ENCODE assay signal across 17 cellular contexts in genomic region chr4:107243141-107243779, GRCh38.
DNase-seq lines count a peak whose midpoint lies in the region; ATAC-seq and TF ChIP-seq lines count a peak whose summit lies in the region.
"Had no signal": no experiment of that assay in that cellular context is flagged by ENCODE, and none has a peak within 500 bp of the region (broad histone marks: within the 10 kb centered on the region; RNA-seq: fewer than 3 reads in every experiment).

No MANE protein-coding gene starts in this region.

- no peaks in the 10 kb centered on the region for H3K9me3 Mint-ChIP-seq in WTC11

- H3K4me3 ChIP-seq in ACC112 (ENCODE audit: low read depth, low read length), result no peak overlapping the region
- H3K4me3 ChIP-seq: lower lobe of right lung, smooth muscle cell had no signal

- TF ChIP-seq CTCF in WTC11 (IDR thresholded peaks at IDR 0.05) (no peak), omental fat pad (IDR thresholded peaks at IDR 0.05) (no peak)

- H3K4me3 Mint-ChIP-seq in WTC11, result no peak overlapping the region
- H3K4me3 Mint-ChIP-seq: activated B cell treated with CpG ODN at 0.5 μM for 24 hours; stimulated activated naive CD8-positive, alpha-beta T cell treated with anti-CD3 and anti-CD28 coated beads, Interleukin-15, Interleukin-2, amounts not matched to agents 100 ng/mL and 50 ng/mL, for 24 hours had no signal

- H3K4me1 ChIP-seq in ACC112 (ENCODE audit: control insufficient read depth, insufficient read depth, low read length, unreplicated experiment), result peaks cover 11% of the 10 kb centered on the region
- H3K4me1 ChIP-seq: lower lobe of right lung had no signal

- CTCF ChIA-PET in HEK293T (lab: Yijun Ruan, JAX) (interaction anchor here (0.5 kb wide), 1 partner anchor 412 kb away, joined by 3 read pairs; no protein-coding TSS in a partner anchor), WTC11 (lab: Charles Lee) (interaction anchor here (1.3 kb wide), 1 partner anchor 60 kb away, joined by 3 read pairs; no protein-coding TSS in a partner anchor)

- POLR2A ChIA-PET in HEK293T (lab: Yijun Ruan, JAX) (no interaction called here), WTC11 (lab: Charles Lee) (no interaction called here)

- peaks cover 9% of the 10 kb centered on the region for H3K4me1 Mint-ChIP-seq in WTC11
- H3K4me1 Mint-ChIP-seq: activated B cell treated with CpG ODN at 0.5 μM for 24 hours had no signal

- peak overlapping the region; percentile 39 for H2AFZ ChIP-seq in ACC112 (ENCODE audit: low read length, unreplicated experiment)

- no peaks in the 10 kb centered on the region for H3K27me3 ChIP-seq in ACC112 (ENCODE audit: insufficient read depth, low read length)
- H3K27me3 ChIP-seq: brain microvascular endothelial cell had no signal

- peak; percentile 28; the same call in 1 of the 2 replicates for ATAC-seq in WTC11
- peak; percentile 59 for ATAC-seq in omental fat pad (ENCODE audit: low FRiP score)
- ATAC-seq in HG03439 (IDR thresholded peaks at IDR 0.05; ENCODE audit: unreplicated experiment), result no peak
- no peak for ATAC-seq in GM21737 (IDR thresholded peaks at IDR 0.05; ENCODE audit: unreplicated experiment)
- ATAC-seq in HG02970 (IDR thresholded peaks at IDR 0.05; ENCODE audit: low FRiP score, unreplicated experiment), result no peak
- ATAC-seq: foreskin keratinocyte, lower lobe of right lung had no signal

- H3K36me3 ChIP-seq in ACC112 (ENCODE audit: insufficient read depth, low read length), result no peaks in the 10 kb centered on the region
- H3K36me3 ChIP-seq: brain microvascular endothelial cell, lower lobe of right lung had no signal

- H3K36me3 Mint-ChIP-seq in WTC11, result no peaks in the 10 kb centered on the region

- no peaks in the 10 kb centered on the region for H3K79me2 ChIP-seq in ACC112 (ENCODE audit: control insufficient read depth, insufficient read depth, low read length, unreplicated experiment)

- DNase-seq in HEK293T (ENCODE audit: extremely low spot score) (peak; percentile 6), WTC11 (ENCODE audit: low spot score) (no peak), omental fat pad (ENCODE audit: low spot score) (no peak), UCSD-AML1 (lab: John Stamatoyannopoulos, UW; ENCODE audit: unreplicated experiment) (no peak)
- DNase-seq: activated B cell treated with CpG ODN at 0.5 μM for 24 hours; activated naive CD4-positive, alpha-beta T cell; brain microvascular endothelial cell; foreskin keratinocyte; Kasumi-1; lower lobe of right lung; NCI-H2029 treated with DMSO at 0.1 percent for 48 hours had no signal

- no peak overlapping the region for H3K27ac Mint-ChIP-seq in WTC11
- H3K27ac Mint-ChIP-seq: activated B cell treated with CpG ODN at 0.5 μM for 24 hours; stimulated activated naive CD8-positive, alpha-beta T cell treated with anti-CD3 and anti-CD28 coated beads, Interleukin-15, Interleukin-2, amounts not matched to agents 100 ng/mL and 50 ng/mL, for 24 hours had no signal

- no peaks in the 10 kb centered on the region for H3K27me3 Mint-ChIP-seq in WTC11 (ENCODE audit: low read depth)
- H3K27me3 Mint-ChIP-seq: activated B cell treated with CpG ODN at 0.5 μM for 24 hours; stimulated activated naive CD8-positive, alpha-beta T cell treated with anti-CD3 and anti-CD28 coated beads, Interleukin-15, Interleukin-2, amounts not matched to agents 100 ng/mL and 50 ng/mL, for 24 hours had no signal

- no peak overlapping the region for H3K27ac ChIP-seq in ACC112 (ENCODE audit: low read depth, low read length)
- H3K27ac ChIP-seq: brain microvascular endothelial cell, foreskin keratinocyte, lower lobe of right lung had no signal

TF ChIP-seq in HEK293T, 16 proteins besides CTCF, POLR2A, EP300 and RAD21:
- TF ChIP-seq FOXK2 (IDR thresholded peaks at IDR 0.05) (no peak), FOXM1 (IDR thresholded peaks at IDR 0.05; ENCODE audit: borderline replicate concordance) (no peak), ELF4 (IDR thresholded peaks at IDR 0.05) (no peak), NFRKB (IDR thresholded peaks at IDR 0.05) (no peak), ZNF384 (IDR thresholded peaks at IDR 0.05) (no peak), LEF1 (IDR thresholded peaks at IDR 0.05; ENCODE audit: borderline replicate concordance) (no peak), ARNT (IDR thresholded peaks at IDR 0.05) (no peak), SP1 (IDR thresholded peaks at IDR 0.05) (no peak), TARDBP (IDR thresholded peaks at IDR 0.05) (no peak), HDGF (IDR thresholded peaks at IDR 0.05; ENCODE audit: borderline replicate concordance) (no peak), PKNOX1 (IDR thresholded peaks at IDR 0.05) (no peak), SUZ12 (IDR thresholded peaks at IDR 0.05) (no peak), FOXA1 (IDR thresholded peaks at IDR 0.05) (no peak), L3MBTL2 (conservative IDR thresholded peaks at IDR 0.05) (no peak), BHLHE40 (IDR thresholded peaks at IDR 0.05; ENCODE audit: borderline replicate concordance) (no peak), CTBP1 (IDR thresholded peaks at IDR 0.05; ENCODE audit: borderline replicate concordance) (no peak)

TF ChIP-seq in WTC11, 78 proteins besides CTCF, POLR2A, EP300 and RAD21:
- no peak for TF ChIP-seq NFE2L1 (CRISPR knock-in tag; IDR thresholded peaks at IDR 0.05)
- TF ChIP-seq FOXP1 (CRISPR knock-in tag; IDR thresholded peaks at IDR 0.05; ENCODE audit: borderline replicate concordance), result no peak
- TF ChIP-seq ELF4 (CRISPR knock-in tag; IDR thresholded peaks at IDR 0.05; ENCODE audit: low read depth), result no peak
- TF ChIP-seq PREB (CRISPR knock-in tag; IDR thresholded peaks at IDR 0.05; ENCODE audit: borderline replicate concordance), result no peak
- no peak for TF ChIP-seq AR (CRISPR knock-in tag; IDR thresholded peaks at IDR 0.05)
- TF ChIP-seq CBFB (CRISPR knock-in tag; IDR thresholded peaks at IDR 0.05; ENCODE audit: low read depth), result no peak
- TF ChIP-seq ZMAT4 (CRISPR knock-in tag; IDR thresholded peaks at IDR 0.05), result no peak
- TF ChIP-seq ZBTB43 (CRISPR knock-in tag; IDR thresholded peaks at IDR 0.05), result no peak
- TF ChIP-seq ZNF232 (CRISPR knock-in tag; IDR thresholded peaks at IDR 0.05), result no peak

Comparison
In these comparisons a context has a peak if more than half of its experiments do, and no peak if none do; other contexts are left out.
1. ATAC-seq: peak in WTC11 (single experiment) and omental fat pad (single experiment); none in HG03439 (single experiment), GM21737 (single experiment) and HG02970 (single experiment).